1 cellular context compared by ENCODE assay signal in the genomic region with DNA sequence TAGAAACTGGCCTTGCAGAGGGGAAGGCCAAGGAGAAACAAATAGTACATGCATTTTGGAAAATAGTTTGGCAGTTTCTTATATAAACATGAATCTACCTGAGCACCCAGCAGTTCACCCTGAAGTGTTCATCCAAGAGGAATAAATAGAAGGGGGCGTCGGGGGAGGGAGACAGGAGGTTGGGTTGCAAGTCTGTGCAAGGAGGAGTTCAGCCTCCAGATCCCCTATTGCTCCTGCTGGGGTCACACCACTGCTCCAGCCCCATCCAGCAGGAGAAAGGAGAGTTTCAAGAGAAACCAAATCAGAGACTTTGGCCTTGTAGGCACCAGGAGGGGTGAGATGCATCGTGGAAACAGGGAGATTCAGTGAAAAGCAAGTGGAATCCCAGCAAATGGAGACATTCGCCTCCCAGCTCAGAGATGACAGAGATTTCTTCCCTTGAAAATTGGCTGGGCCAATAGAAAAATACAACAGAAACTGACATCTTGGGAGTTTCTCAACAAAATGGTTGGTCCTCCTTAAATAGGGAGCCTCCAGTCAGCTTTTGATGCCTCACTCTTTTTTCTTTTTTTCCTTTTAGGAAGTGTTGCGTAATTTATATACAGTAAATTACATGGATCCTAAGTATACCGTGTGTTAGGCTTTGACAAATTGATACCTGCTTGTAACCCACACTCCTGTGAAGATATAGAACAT.
TF ChIP-seq lines count a peak whose summit lies in the region.

No MANE protein-coding gene starts in this region.

TF ChIP-seq in HepG2, 621 proteins besides CTCF, POLR2A, EP300 and RAD21:
- TF ChIP-seq, protein P1, sequence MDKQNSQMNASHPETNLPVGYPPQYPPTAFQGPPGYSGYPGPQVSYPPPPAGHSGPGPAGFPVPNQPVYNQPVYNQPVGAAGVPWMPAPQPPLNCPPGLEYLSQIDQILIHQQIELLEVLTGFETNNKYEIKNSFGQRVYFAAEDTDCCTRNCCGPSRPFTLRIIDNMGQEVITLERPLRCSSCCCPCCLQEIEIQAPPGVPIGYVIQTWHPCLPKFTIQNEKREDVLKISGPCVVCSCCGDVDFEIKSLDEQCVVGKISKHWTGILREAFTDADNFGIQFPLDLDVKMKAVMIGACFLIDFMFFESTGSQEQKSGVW (CRISPR knock-in tag; IDR thresholded peaks at IDR 0.05; ENCODE audit: borderline replicate concordance): no peak
- TF ChIP-seq ZSCAN31 (CRISPR knock-in tag; IDR thresholded peaks at IDR 0.05; ENCODE audit: low read depth) (no peak), CEBPB (IDR thresholded peaks at IDR 0.05; ENCODE audit: borderline replicate concordance, low read depth, low read length) (peak; percentile 60), PBX2 (CRISPR knock-in tag; IDR thresholded peaks at IDR 0.05) (no peak)
